16 cellular contexts compared by ENCODE assay signal in genomic region chr2:9440058-9440727, GRCh38. TPM values are rescaled to one million over a fixed set of nuclear protein-coding genes. Genes with fewer than 3 reads are reported as not detected.
DNase-seq lines count a peak whose midpoint lies in the region; ATAC-seq, FAIRE-seq and TF ChIP-seq lines count a peak whose summit lies in the region.
"Had no signal": no experiment of that assay in that cellular context is flagged by ENCODE, and none has a peak within 500 bp of the region (broad histone marks: within the 10 kb centered on the region; RNA-seq: fewer than 3 reads in every experiment).

No MANE protein-coding gene starts in this region.

- peaks cover 47% of the 10 kb centered on the region for H3K36me3 ChIP-seq in skeletal muscle satellite cell (ENCODE audit: insufficient read depth, low read length)

- peak overlapping the region; percentile 69 for H3K4me2 ChIP-seq in skeletal muscle satellite cell (ENCODE audit: low read length)
- H3K4me2 ChIP-seq: BLaER1, hepatocyte had no signal

- H3K4me1 ChIP-seq in skeletal muscle satellite cell (ENCODE audit: control insufficient read depth, insufficient read depth, low read length) = peaks cover 19% of the 10 kb centered on the region
- H3K4me1 ChIP-seq: thyroid gland had no signal

- FAIRE-seq in G401.6 (lab: Jason Lieb, UNC) = peak; percentile 60

- peak; percentile 38 for DNase-seq in astrocyte of the hippocampus (ENCODE audit: low read depth, low spot score)
- DNase-seq in fibroblast of pulmonary artery (ENCODE audit: low read depth) = peak; percentile 53
- no peak for DNase-seq in activated effector memory CD4-positive, alpha-beta T cell treated with anti-CD3 and anti-CD28 coated beads, Interleukin-2, amount 50 U/mL, for 16 hours
- no peak for DNase-seq in NCI-H2029 treated with DMSO at 0.1 percent for 48 hours (lab: John Stamatoyannopoulos, UW)
- DNase-seq: activated naive CD8-positive, alpha-beta T cell treated with anti-CD3 and anti-CD28 coated beads for 36 hours; activated T-cell treated with anti-CD3 and anti-CD28 coated beads, Interleukin-2, amount 50 U/mL, for 1 hour; cerebellar nuclear complex; left cardiac atrium; stimulated activated CD4-positive, alpha-beta T cell treated with anti-CD3 and anti-CD28 coated beads, Interleukin-4, amount 100 ng/mL, for 4 hours; thyroid gland had no signal

- TF ChIP-seq CTCF in fibroblast of pulmonary artery (IDR thresholded peaks at IDR 0.05; ENCODE audit: low read length, missing control alignments) = no peak

- no peaks in the 10 kb centered on the region for H3K27me3 ChIP-seq in skeletal muscle satellite cell (ENCODE audit: control insufficient read depth, insufficient read depth, low read length)
- H3K27me3 ChIP-seq: BLaER1, hepatocyte, thyroid gland had no signal

- ATAC-seq in GM19023 (IDR thresholded peaks at IDR 0.05; ENCODE audit: unreplicated experiment) (no peak), HG02840 (IDR thresholded peaks at IDR 0.05; ENCODE audit: low FRiP score, unreplicated experiment) (no peak)
- ATAC-seq: left cardiac atrium had no signal

- H3K9me3 ChIP-seq in skeletal muscle satellite cell (replicated peaks; ENCODE audit: low read length) = no peaks in the 10 kb centered on the region
- H3K9me3 ChIP-seq: BLaER1, thyroid gland had no signal

- H3K9ac ChIP-seq in skeletal muscle satellite cell (ENCODE audit: low read depth, low read length) = peak overlapping the region; percentile 65
- H3K9ac ChIP-seq: BLaER1 had no signal

- H3K4me3 ChIP-seq in fibroblast of pulmonary artery (replicated peaks; ENCODE audit: low read depth, low read length) (no peak overlapping the region), skeletal muscle satellite cell (ENCODE audit: low read length) (no peak overlapping the region)
- H3K4me3 ChIP-seq: BLaER1, hepatocyte, thyroid gland had no signal

RNA-seq across cellular contexts. Expression of gene CPSF3, which starts 16.7 kb away (rescaled TPM):
- 54.8 and 59.4 TPM in 2 replicates for total RNA-seq in skeletal muscle satellite cell (2012; rRNA removed)

RNA-seq across cellular contexts. Expression of gene ITGB1BP1, which starts 16.9 kb away (rescaled TPM):
- total RNA-seq in skeletal muscle satellite cell (2012; rRNA removed) = 39.5 and 61.6 TPM in 2 replicates

RNA-seq across cellular contexts. Expression of gene IAH1, which starts 34.2 kb away (rescaled TPM):
- 41.1 and 48.5 TPM in 2 replicates for total RNA-seq in skeletal muscle satellite cell (2012; rRNA removed)

Comparison
In these comparisons a context has a peak if more than half of its experiments do, and no peak if none do; other contexts are left out.
1. DNase-seq: peak in astrocyte of the hippocampus (single experiment) and fibroblast of pulmonary artery (single experiment); none in activated effector memory CD4-positive, alpha-beta T cell treated with anti-CD3 and anti-CD28 coated beads, Interleukin-2, amount 50 U/mL, for 16 hours (single experiment) and NCI-H2029 treated with DMSO at 0.1 percent for 48 hours (single experiment).